ENCODE assay signal across 8 cellular contexts in genomic region chr13:40788540-40789274, GRCh38. TPM values are rescaled to one million over a fixed set of nuclear protein-coding genes. Genes with fewer than 3 reads are reported as not detected.
DNase-seq lines count a peak whose midpoint lies in the region; ATAC-seq, FAIRE-seq and TF ChIP-seq lines count a peak whose summit lies in the region.
"Not testable (repeated sequence)": the region's sequence is repeated elsewhere in the genome, so short reads cannot be mapped to it uniquely, and the experiment has no call there.

No MANE protein-coding gene starts in this region.

- peak overlapping the region; percentile 89 for H3K9ac ChIP-seq in OCI-LY3 (ENCODE audit: low read length)
- not testable (repeated sequence) for H3K9ac ChIP-seq in muscle layer of colon (ENCODE audit: low read length)

- peak overlapping the region; percentile 87 for H3K4me2 ChIP-seq in OCI-LY3 (ENCODE audit: low read length)

- H3K27me3 Mint-ChIP-seq in activated T-cell treated with anti-CD3 and anti-CD28 coated beads, Interleukin-2, amount 50 U/mL, for 4 hours (ENCODE audit: low read depth): not testable (repeated sequence)

- H3K79me2 ChIP-seq in OCI-LY3 (ENCODE audit: low read length): not testable (repeated sequence)

- intact Hi-C loops in right cardiac atrium (cut with DNase I): not testable (repeated sequence)

- peak overlapping the region; percentile 67 for H3K4me3 ChIP-seq in H7 (ENCODE audit: insufficient read depth, low read depth, low read length)
- peak overlapping the region; percentile 86 for H3K4me3 ChIP-seq in OCI-LY3 (ENCODE audit: low read length)
- peak overlapping the region; percentile 87 for H3K4me3 ChIP-seq in coronary artery
- peak overlapping the region; percentile 66 for H3K4me3 ChIP-seq in right cardiac atrium (ENCODE audit: low read length)
- peak overlapping the region; percentile 51 to 58 for H3K4me3 ChIP-seq in muscle layer of colon (ENCODE audit: low read depth in 1 of 2, low read length in 2 of 2)
- peak overlapping the region; percentile 49 to 75 for H3K4me3 ChIP-seq in small intestine (ENCODE audit: low read depth in 1 of 2, low read length in 2 of 2)

- not testable (repeated sequence) for H3K27me3 ChIP-seq in H7 (ENCODE audit: control insufficient read depth, insufficient read depth, low read length); OCI-LY3 (ENCODE audit: low read depth, low read length); right cardiac atrium (ENCODE audit: control insufficient read depth, insufficient read depth); muscle layer of colon (ENCODE audit: control insufficient read depth in 1 of 2, insufficient read depth in 2 of 2, low read length in 2 of 2); small intestine (ENCODE audit: control insufficient read depth in 2 of 2, insufficient read depth in 2 of 2, low read length in 2 of 2)

- not testable (repeated sequence) for ATAC-seq in activated T-cell treated with anti-CD3 and anti-CD28 coated beads, Interleukin-2, amount 50 U/mL, for 4 hours; right cardiac atrium

- H3K9me3 Mint-ChIP-seq in activated T-cell treated with anti-CD3 and anti-CD28 coated beads, Interleukin-2, amount 50 U/mL, for 4 hours: not testable (repeated sequence)

- H3K9me3 ChIP-seq in OCI-LY3 (ENCODE audit: insufficient read depth, low read length); right cardiac atrium (ENCODE audit: control insufficient read depth, low read length); muscle layer of colon (ENCODE audit: low read length); small intestine (ENCODE audit: control insufficient read depth, low read depth): not testable (repeated sequence)

- not testable (repeated sequence) for H3K36me3 Mint-ChIP-seq in activated T-cell treated with anti-CD3 and anti-CD28 coated beads, Interleukin-2, amount 50 U/mL, for 4 hours (ENCODE audit: insufficient read depth)

- H4K20me1 ChIP-seq in OCI-LY3 (ENCODE audit: insufficient read depth, low read length): not testable (repeated sequence)

- H3K36me3 ChIP-seq in H7 (replicated peaks; ENCODE audit: control insufficient read depth, insufficient read depth, low read length); OCI-LY3 (replicated peaks; ENCODE audit: low read depth, low read length); muscle layer of colon (ENCODE audit: insufficient read depth, low read length); small intestine (ENCODE audit: control insufficient read depth in 2 of 2, insufficient read depth in 2 of 2, low read length in 2 of 2): not testable (repeated sequence)

- not testable (repeated sequence) for TF ChIP-seq CTCF in OCI-LY3 (IDR thresholded peaks at IDR 0.05; ENCODE audit: low read depth, low read length); coronary artery (IDR thresholded peaks at IDR 0.05)

- peak; percentile 2 for DNase-seq in A172 (ENCODE audit: low spot score)
- DNase-seq in H7; activated T-cell treated with anti-CD3 and anti-CD28 coated beads, Interleukin-2, amount 50 U/mL, for 4 hours; coronary artery (ENCODE audit: low spot score); right cardiac atrium; small intestine: not testable (repeated sequence)

- peak overlapping the region; percentile 77 for H3K4me3 Mint-ChIP-seq in activated T-cell treated with anti-CD3 and anti-CD28 coated beads, Interleukin-2, amount 50 U/mL, for 4 hours

- FAIRE-seq in small intestine (lab: Jason Lieb, UNC): not testable (repeated sequence)

- peak overlapping the region; percentile 61 for H2AFZ ChIP-seq in OCI-LY3 (ENCODE audit: low read depth, low read length)

- WGBS in right cardiac atrium: 62% methylated on average over 18 of the region's 18 CpGs
- 44 to 54% (median 46%) methylated on average over 18 of the region's 18 CpGs for WGBS in small intestine, 3 donors

- peak overlapping the region; percentile 30; the same call in 1 of the 2 replicates for H3K27ac ChIP-seq in OCI-LY3 (ENCODE audit: low read length)
- H3K27ac ChIP-seq in coronary artery: peak overlapping the region; percentile 64 to 88
- H3K27ac ChIP-seq in right cardiac atrium (ENCODE audit: low read length): peak overlapping the region; percentile 74
- H3K27ac ChIP-seq in muscle layer of colon (ENCODE audit: low read depth, low read length): not testable (repeated sequence)
- H3K27ac ChIP-seq in small intestine (ENCODE audit: low read depth in 1 of 2, low read length in 1 of 2): peak overlapping the region; percentile 78 to 88

- peaks cover 21% of the 10 kb centered on the region for H3K4me1 Mint-ChIP-seq in activated T-cell treated with anti-CD3 and anti-CD28 coated beads, Interleukin-2, amount 50 U/mL, for 4 hours (ENCODE audit: low read depth)

- not testable (repeated sequence) for H3K4me1 ChIP-seq in OCI-LY3 (ENCODE audit: low read length); right cardiac atrium (ENCODE audit: control insufficient read depth, insufficient read depth, low read length); muscle layer of colon (ENCODE audit: insufficient read depth, low read length); small intestine (ENCODE audit: control insufficient read depth in 2 of 2, insufficient read depth in 1 of 2, low read depth in 1 of 2, low read length in 1 of 2)

RNA-seq across cellular contexts. Expression of gene SLC25A15, which starts 0.7 kb away (rescaled TPM):
- total RNA-seq in A172 (2014; rRNA removed; shearing (Covaris generic)): 25.3 and 38.5 TPM in 2 replicates
- 33.8 and 36.0 TPM in 2 replicates for total RNA-seq in H7 (2014; rRNA removed; shearing (Covaris generic))
- total RNA-seq in activated T-cell treated with anti-CD3 and anti-CD28 coated beads, Interleukin-2, amount 50 U/mL, for 4 hours: 10 to 100 TPM; 19.8 to 25.2 (median 24.6) TPM
- total RNA-seq in right cardiac atrium: 1 to 10 TPM; 3.4 to 5.7 (median 4.8) TPM
- polyA plus RNA-seq in right cardiac atrium (1.9 TPM), small intestine (10 to 100 TPM; 23.2 to 42.0 (median 24.0) TPM)

RNA-seq across cellular contexts. Expression of gene MRPS31, which starts 17.7 kb away (rescaled TPM):
- total RNA-seq in A172 (2014; rRNA removed; shearing (Covaris generic)): 20.7 and 26.1 TPM in 2 replicates
- total RNA-seq in H7 (2014; rRNA removed; shearing (Covaris generic)): 27.0 and 38.5 TPM in 2 replicates
- total RNA-seq in activated T-cell treated with anti-CD3 and anti-CD28 coated beads, Interleukin-2, amount 50 U/mL, for 4 hours: 10 to 100 TPM; 43.6 to 48.4 (median 46.4) TPM
- total RNA-seq in right cardiac atrium: 10 to 100 TPM; 21.0 to 29.9 (median 23.9) TPM
- polyA plus RNA-seq in right cardiac atrium: 44.0 TPM
- polyA plus RNA-seq in small intestine: 10 to 100 TPM; 19.2 to 23.3 (median 22.5) TPM
